In genomic region chr2:101026253-101026701, GRCh38 we compare ENCODE assay signal across 23 cellular contexts. TPM values are rescaled to one million over a fixed set of nuclear protein-coding genes. Genes with fewer than 3 reads are reported as not detected.
DNase-seq lines count a peak whose midpoint lies in the region; ATAC-seq and TF ChIP-seq lines count a peak whose summit lies in the region.
"Had no signal": no experiment of that assay in that cellular context is flagged by ENCODE, and none has a peak within 500 bp of the region (broad histone marks: within the 10 kb centered on the region; RNA-seq: fewer than 3 reads in every experiment).

No MANE protein-coding gene starts in this region.

- no peak for TF ChIP-seq CTCF in transverse colon (IDR thresholded peaks at IDR 0.05)

- H3K27ac Mint-ChIP-seq in activated T-cell treated with anti-CD3 and anti-CD28 coated beads, Interleukin-2, amount 50 U/mL, for 24 hours = no peak overlapping the region
- H3K27ac Mint-ChIP-seq: activated CD4-positive, alpha-beta T cell treated with anti-CD3 and anti-CD28 coated beads for 36 hours; activated naive CD4-positive, alpha-beta T cell treated with anti-CD3 and anti-CD28 coated beads for 36 hours; activated T-cell treated with anti-CD3 and anti-CD28 coated beads, Interleukin-2, amount 50 U/mL, for 72 hours; effector memory CD8-positive, alpha-beta T cell; stimulated activated naive B cell treated with anti-CD40 and anti-IgM and Interleukin-4, amounts not matched to agents 10 μg/mL and 1 μg/mL and 100 μg/mL, for 72 hours had no signal

- in situ Hi-C loops in transverse colon (cut with MboI; ENCODE audit: low pct_ligation_motif_present in 1 of 4, low pct_unique_long_range_greater_than_20kb in 1 of 4, low sequenced_read_pairs in 3 of 4) = no loop called here

- H2BK15ac ChIP-seq in mesendoderm (replicated peaks; ENCODE audit: low read depth) = no peak overlapping the region

- DNase-seq in dermis blood vessel endothelial cell = peak; percentile 46
- peak; percentile 10 for DNase-seq in mesendoderm
- no peak for DNase-seq in transverse colon
- no peak for DNase-seq in activated naive CD4-positive, alpha-beta T cell (lab: John Stamatoyannopoulos, UW)
- DNase-seq in activated T-cell treated with anti-CD3 and anti-CD28 coated beads, Interleukin-2, amount 50 U/mL, for 24 hours = no peak
- DNase-seq: activated CD4-positive, alpha-beta T cell treated with anti-CD3 and anti-CD28 coated beads for 36 hours; activated naive CD4-positive, alpha-beta T cell treated with anti-CD3 and anti-CD28 coated beads for 36 hours; activated T-cell treated with anti-CD3 and anti-CD28 coated beads, Interleukin-2, amount 50 U/mL, for 72 hours; DMS53; effector memory CD8-positive, alpha-beta T cell; foreskin melanocyte; GF-D8; GM23248; lower lobe of right lung; NCI-H1092 treated with DMSO at 0.1 percent for 48 hours; NCI-H2029; NCI-H774; ovary; stimulated activated CD4-positive, alpha-beta T cell treated with anti-CD3 and anti-CD28 coated beads, Interleukin-2, amount 100 ng/mL, for 48 hours; stimulated activated naive B cell treated with anti-CD40 and anti-IgM and Interleukin-4, amounts not matched to agents 10 μg/mL and 1 μg/mL and 100 μg/mL, for 72 hours had no signal

- H2BK120ac ChIP-seq in mesendoderm (ENCODE audit: low read depth, low read length) = no peak overlapping the region

- H3K27me3 ChIP-seq in HUES48 (ENCODE audit: control insufficient read depth, insufficient read depth, low read length) = no peaks in the 10 kb centered on the region
- H3K27me3 ChIP-seq in mesendoderm (ENCODE audit: insufficient read depth, low read length, poor library complexity) = no peaks in the 10 kb centered on the region
- no peaks in the 10 kb centered on the region for H3K27me3 ChIP-seq in transverse colon
- H3K27me3 ChIP-seq: esophagus muscularis mucosa, ovary had no signal

- H3K79me1 ChIP-seq in mesendoderm (ENCODE audit: low read length) = no peaks in the 10 kb centered on the region

- H4K8ac ChIP-seq in mesendoderm (ENCODE audit: low read depth, low read length) = no peak overlapping the region

- no peaks in the 10 kb centered on the region for H3K9me3 ChIP-seq in HUES48 (ENCODE audit: control insufficient read depth, insufficient read depth, low read length)
- no peaks in the 10 kb centered on the region for H3K9me3 ChIP-seq in transverse colon
- H3K9me3 ChIP-seq: esophagus muscularis mucosa, lower lobe of right lung, ovary had no signal

- H3K27ac ChIP-seq in HUES48 (ENCODE audit: low read depth, low read length) = peak overlapping the region; percentile 62
- no peak overlapping the region for H3K27ac ChIP-seq in mesendoderm (ENCODE audit: low read depth, low read length)
- peak overlapping the region; percentile 14 to 68 (median 61) for H3K27ac ChIP-seq in transverse colon
- H3K27ac ChIP-seq: esophagus muscularis mucosa, GM23248, lower lobe of right lung, ovary had no signal

- no peak overlapping the region for H3K4me3 Mint-ChIP-seq in activated T-cell treated with anti-CD3 and anti-CD28 coated beads, Interleukin-2, amount 50 U/mL, for 24 hours
- H3K4me3 Mint-ChIP-seq: activated CD4-positive, alpha-beta T cell treated with anti-CD3 and anti-CD28 coated beads for 36 hours; activated naive CD4-positive, alpha-beta T cell treated with anti-CD3 and anti-CD28 coated beads for 36 hours; activated T-cell treated with anti-CD3 and anti-CD28 coated beads, Interleukin-2, amount 50 U/mL, for 72 hours; effector memory CD8-positive, alpha-beta T cell; stimulated activated naive B cell treated with anti-CD40 and anti-IgM and Interleukin-4, amounts not matched to agents 10 μg/mL and 1 μg/mL and 100 μg/mL, for 72 hours had no signal

- no peaks in the 10 kb centered on the region for H3K27me3 Mint-ChIP-seq in activated T-cell treated with anti-CD3 and anti-CD28 coated beads, Interleukin-2, amount 50 U/mL, for 24 hours
- H3K27me3 Mint-ChIP-seq: activated CD4-positive, alpha-beta T cell treated with anti-CD3 and anti-CD28 coated beads for 36 hours; stimulated activated naive B cell treated with anti-CD40 and anti-IgM and Interleukin-4, amounts not matched to agents 10 μg/mL and 1 μg/mL and 100 μg/mL, for 72 hours had no signal

- peaks cover 18% of the 10 kb centered on the region for H3K4me1 ChIP-seq in HUES48 (ENCODE audit: control insufficient read depth, insufficient read depth, low read length)
- H3K4me1 ChIP-seq in mesendoderm (ENCODE audit: control insufficient read depth, low read depth, low read length) = no peaks in the 10 kb centered on the region
- peaks cover 0 to 26% (median 10%) of the 10 kb centered on the region in 4 donors for H3K4me1 ChIP-seq in transverse colon
- H3K4me1 ChIP-seq: lower lobe of right lung had no signal

- no peak for TF ChIP-seq POLR2A in transverse colon (IDR thresholded peaks at IDR 0.05)

- no peak overlapping the region for H3K4me3 ChIP-seq in HUES48 (ENCODE audit: low read depth, low read length)
- no peak overlapping the region for H3K4me3 ChIP-seq in mesendoderm (ENCODE audit: low read length)
- no peak overlapping the region for H3K4me3 ChIP-seq in transverse colon
- H3K4me3 ChIP-seq: esophagus muscularis mucosa, GM23248, lower lobe of right lung, ovary had no signal

- no peak overlapping the region for H2AK5ac ChIP-seq in mesendoderm (ENCODE audit: low read length)

- no peak overlapping the region for H3K9ac ChIP-seq in HUES48 (ENCODE audit: low read depth, low read length)
- no peak overlapping the region for H3K9ac ChIP-seq in mesendoderm (ENCODE audit: low read length)
- H3K9ac ChIP-seq: GM23248 had no signal

- no peaks in the 10 kb centered on the region for H3K4me1 Mint-ChIP-seq in activated T-cell treated with anti-CD3 and anti-CD28 coated beads, Interleukin-2, amount 50 U/mL, for 24 hours (ENCODE audit: low read depth)
- H3K4me1 Mint-ChIP-seq: activated CD4-positive, alpha-beta T cell treated with anti-CD3 and anti-CD28 coated beads for 36 hours had no signal

- no peak for TF ChIP-seq EP300 in transverse colon (IDR thresholded peaks at IDR 0.05; ENCODE audit: low read depth)

- intact Hi-C loops in transverse colon (cut with DNase I; ENCODE audit: low total_unique reads) = no loop called here

- no peaks in the 10 kb centered on the region for H3K9me3 Mint-ChIP-seq in activated T-cell treated with anti-CD3 and anti-CD28 coated beads, Interleukin-2, amount 50 U/mL, for 24 hours
- H3K9me3 Mint-ChIP-seq: activated naive CD4-positive, alpha-beta T cell treated with anti-CD3 and anti-CD28 coated beads for 36 hours; activated T-cell treated with anti-CD3 and anti-CD28 coated beads, Interleukin-2, amount 50 U/mL, for 72 hours; effector memory CD8-positive, alpha-beta T cell; stimulated activated naive B cell treated with anti-CD40 and anti-IgM and Interleukin-4, amounts not matched to agents 10 μg/mL and 1 μg/mL and 100 μg/mL, for 72 hours had no signal

- no peak overlapping the region for H3K18ac ChIP-seq in mesendoderm (ENCODE audit: low read length)

- H3K36me3 ChIP-seq in HUES48 (ENCODE audit: control insufficient read depth, insufficient read depth, low read length) (peaks cover 45% of the 10 kb centered on the region), mesendoderm (ENCODE audit: control insufficient read depth, insufficient read depth, low read length) (no peaks in the 10 kb centered on the region), transverse colon (peaks cover 0 to 9% (median 0%) of the 10 kb centered on the region in 4 donors)
- H3K36me3 ChIP-seq: ovary had no signal

- no CpG with 5 or more reads among the region's 9 CpGs for WGBS in mesendoderm (ENCODE audit: extremely low coverage, insufficient coverage, low lambda C conversion rate)
- WGBS in transverse colon (ENCODE audit: low coverage in 1 of 2), 2 donors = 40 to 44% methylated on average over 2 to 9 of the region's 9 CpGs

- H3K4me2 ChIP-seq in mesendoderm (ENCODE audit: low read length) = no peak overlapping the region

- no peak overlapping the region for H3K23ac ChIP-seq in mesendoderm (ENCODE audit: low read length)

- no peak overlapping the region for H2BK5ac ChIP-seq in mesendoderm (ENCODE audit: low read length)

- H3K79me2 ChIP-seq in mesendoderm (ENCODE audit: control insufficient read depth, insufficient read depth, low read length) = no peaks in the 10 kb centered on the region

- H3K36me3 Mint-ChIP-seq in activated T-cell treated with anti-CD3 and anti-CD28 coated beads, Interleukin-2, amount 50 U/mL, for 24 hours (ENCODE audit: low read depth) = peaks cover 17% of the 10 kb centered on the region

- H3K4ac ChIP-seq in mesendoderm (ENCODE audit: low read depth, low read length) = no peak overlapping the region

- no peak for ATAC-seq in HG02885 (IDR thresholded peaks at IDR 0.05; ENCODE audit: poor library complexity, unreplicated experiment)
- ATAC-seq: activated CD4-positive, alpha-beta T cell treated with anti-CD3 and anti-CD28 coated beads for 36 hours; activated T-cell treated with anti-CD3 and anti-CD28 coated beads, Interleukin-2, amount 50 U/mL, for 72 hours; effector memory CD8-positive, alpha-beta T cell; lower lobe of right lung; stimulated activated naive B cell treated with anti-CD40 and anti-IgM and Interleukin-4, amounts not matched to agents 10 μg/mL and 1 μg/mL and 100 μg/mL, for 72 hours had no signal

- no peak overlapping the region for H3K56ac ChIP-seq in mesendoderm (ENCODE audit: low read length)

- H4K5ac ChIP-seq in mesendoderm (ENCODE audit: low read length) = no peak overlapping the region

RNA-seq across cellular contexts. Expression of gene RPL31, which starts 24.2 kb away (rescaled TPM):
- 894 and 1,408 TPM in 2 replicates for total RNA-seq in dermis blood vessel endothelial cell
- polyA plus RNA-seq in mesendoderm (2013, experiment 1 of 2) = 1,661 TPM
- polyA plus RNA-seq in mesendoderm (2013, experiment 2 of 2) = 1,744 TPM
- 1,000 to 10,000 TPM in 2 of 4 donors, 100 to 1,000 TPM in 2; 258 to 1,056 (median 762) TPM for total RNA-seq in transverse colon

Comparison
In these comparisons a context has a peak if more than half of its experiments do, and no peak if none do; other contexts are left out.
1. DNase-seq: peak in dermis blood vessel endothelial cell (single experiment) and mesendoderm (single experiment); none in transverse colon (single experiment), activated naive CD4-positive, alpha-beta T cell (0 of 4) and activated T-cell treated with anti-CD3 and anti-CD28 coated beads, Interleukin-2, amount 50 U/mL, for 24 hours (single experiment).